In genomic region chr9:133767008-133767407, GRCh38 we compare ENCODE assay signal across 29 cellular contexts.
"Had no signal": no experiment of that assay in that cellular context is flagged by ENCODE, and none has a peak within 500 bp of the region (broad histone marks: within the 10 kb centered on the region; RNA-seq: fewer than 3 reads in every experiment).

No MANE protein-coding gene starts in this region.

- H3K27ac ChIP-seq: adrenal gland, ascending aorta, body of pancreas, brain microvascular endothelial cell, breast epithelium, cardiac muscle cell had no signal

- DNase-seq: activated effector memory CD4-positive, alpha-beta T cell treated with Interleukin-2 at 50 U/mL for 16 hours; activated gamma-delta T cell; activated gamma-delta T cell treated with Interleukin-2 at 50 U/mL for 16 hours; activated naive CD4-positive, alpha-beta T cell; activated naive CD4-positive, alpha-beta T cell treated with anti-CD3 and anti-CD28 coated beads, Interleukin-2, amount 10 ng/mL, durations not matched to agents 7 days and 5 days; activated naive CD4-positive, alpha-beta T cell treated with anti-CD3 and anti-CD28 coated beads, Interleukin-2, amount 50 U/mL, for 16 hours; activated naive CD4-positive, alpha-beta T cell treated with Interleukin-2 at 50 U/mL for 16 hours; activated naive CD8-positive, alpha-beta T cell treated with anti-CD3 and anti-CD28 coated beads for 36 hours; activated naive CD8-positive, alpha-beta T cell treated with anti-CD3 and anti-CD28 coated beads, Interleukin-2, amount 50 U/mL, for 24 hours; activated T-cell treated with anti-CD3 and anti-CD28 coated beads, Interleukin-2, amount 50 U/mL, for 1 hour; activated T-cell treated with anti-CD3 and anti-CD28 coated beads, Interleukin-2, amount 50 U/mL, for 4 hours; activated T-cell treated with anti-CD3 and anti-CD28 coated beads, Interleukin-2, amount 50 U/mL, for 72 hours; amniotic stem cell; amygdala; anterior cingulate cortex; aorta; brain microvascular endothelial cell; caudate nucleus; central memory CD4-positive, alpha-beta T cell; cerebellar nuclear complex had no signal

- H3K36me3 ChIP-seq: cardiac muscle cell had no signal

- H3K4me1 ChIP-seq: adrenal gland, ascending aorta, breast epithelium had no signal

- H3K4me3 ChIP-seq: adrenal gland, ascending aorta, body of pancreas, breast epithelium, cardiac muscle cell had no signal

- FAIRE-seq: astrocyte, bronchial epithelial cell had no signal

- ATAC-seq: activated naive CD4-positive, alpha-beta T cell treated with anti-CD3 and anti-CD28 coated beads, Interleukin-2, amount 50 U/mL, for 72 hours; activated naive CD8-positive, alpha-beta T cell treated with anti-CD3 and anti-CD28 coated beads, Interleukin-2, amount 50 U/mL, for 24 hours; activated T-cell treated with anti-CD3 and anti-CD28 coated beads, Interleukin-2, amount 50 U/mL, for 4 hours; activated T-cell treated with anti-CD3 and anti-CD28 coated beads, Interleukin-2, amount 50 U/mL, for 72 hours; activated T-helper 17 cell treated with anti-CD3 and anti-CD28 coated beads, Interleukin-2, amount 50 U/mL, for 72 hours; body of pancreas had no signal

- H3K27me3 ChIP-seq: adrenal gland, ascending aorta, body of pancreas, brain microvascular endothelial cell, breast epithelium, cardiac muscle cell had no signal

- H3K9me3 ChIP-seq: adrenal gland, body of pancreas had no signal
